9 cellular contexts compared by ENCODE assay signal in genomic region chr17:55437165-55437605, GRCh38. TPM values are rescaled to one million over a fixed set of nuclear protein-coding genes. Genes with fewer than 3 reads are reported as not detected.
DNase-seq lines count a peak whose midpoint lies in the region; ATAC-seq, FAIRE-seq and TF ChIP-seq lines count a peak whose summit lies in the region.
"Had no signal": no experiment of that assay in that cellular context is flagged by ENCODE, and none has a peak within 500 bp of the region (broad histone marks: within the 10 kb centered on the region; RNA-seq: fewer than 3 reads in every experiment).

No MANE protein-coding gene starts in this region.

- H3K27ac ChIP-seq in dorsolateral prefrontal cortex (peak overlapping the region in 3 of 59 donors; percentile 18 to 30 (median 27)), pancreas (no peak overlapping the region)

- no peaks in the 10 kb centered on the region for H3K27me3 ChIP-seq in dorsolateral prefrontal cortex
- no peaks in the 10 kb centered on the region for H3K27me3 ChIP-seq in pancreas

- H3K4me3 ChIP-seq in choroid plexus epithelial cell (ENCODE audit: low read depth, low read length) (no peak overlapping the region), dorsolateral prefrontal cortex (peak overlapping the region in 1 of 59 donors; percentile 3), pancreas (no peak overlapping the region)

- peaks cover 8 to 9% (median 9%) of the 10 kb centered on the region in 3 donors for H3K4me1 ChIP-seq in pancreas

- H3K9me3 Mint-ChIP-seq in chondrocyte (ENCODE audit: low read depth): no peaks in the 10 kb centered on the region

- intact Hi-C loops in dorsolateral prefrontal cortex (cut with DNase I) (no loop called here), pancreas (cut with DNase I) (no loop called here)

- in situ Hi-C loops in GM13977 (cut with MboI; ENCODE audit: low pct_unique_long_range_greater_than_20kb, low sequenced_read_pairs, unreplicated experiment): no loop called here

- H3K27me3 Mint-ChIP-seq in chondrocyte (ENCODE audit: low read depth): peaks cover 2% of the 10 kb centered on the region

- H3K9me3 ChIP-seq in pancreas: no peaks in the 10 kb centered on the region

- no peak for FAIRE-seq in pancreas (lab: Jason Lieb, UNC)
- FAIRE-seq: keratinocyte had no signal

- H3K36me3 Mint-ChIP-seq in chondrocyte (ENCODE audit: low read depth): no peaks in the 10 kb centered on the region

- no peak overlapping the region for H3K4me3 Mint-ChIP-seq in chondrocyte (ENCODE audit: unreplicated experiment)

- no peak overlapping the region for H3K27ac Mint-ChIP-seq in chondrocyte (ENCODE audit: unreplicated experiment)

- DNase-seq in GM13977 (ENCODE audit: low spot score) (peak; percentile 62), choroid plexus epithelial cell (ENCODE audit: low read depth) (peak; percentile 85), chondrocyte (ENCODE audit: low spot score) (no peak), inferior parietal cortex (ENCODE audit: extremely low spot score) (no peak), dorsolateral prefrontal cortex (no peak), pancreas (no peak)

- peak; percentile 68 for ATAC-seq in GM21381 (IDR thresholded peaks at IDR 0.05; ENCODE audit: unreplicated experiment)
- peak; percentile 63 for ATAC-seq in HG03342 (IDR thresholded peaks at IDR 0.05; ENCODE audit: unreplicated experiment)
- no peak for ATAC-seq in pancreas

- 55 to 58% methylated on average over 5 of the region's 5 CpGs for WGBS in pancreas, 2 donors

- TF ChIP-seq CTCF in GM13977 (IDR thresholded peaks at IDR 0.05; ENCODE audit: extremely low read depth, insufficient read depth, missing control alignments): no peak
- TF ChIP-seq CTCF in choroid plexus epithelial cell (conservative IDR thresholded peaks at IDR 0.05; ENCODE audit: low read depth, low read length): peak; percentile 27
- TF ChIP-seq CTCF in chondrocyte (IDR thresholded peaks at IDR 0.05): no peak
- peak in 1 of 56 donors; percentile 13 for TF ChIP-seq CTCF in dorsolateral prefrontal cortex (IDR thresholded peaks at IDR 0.05 in 54 of 56, conservative IDR thresholded peaks at IDR 0.05 in 2 of 56; ENCODE audit: low read depth in 1 of 56, partially characterized antibody in 56 of 56)
- no peak for TF ChIP-seq CTCF in pancreas (IDR thresholded peaks at IDR 0.05)

- H3K36me3 ChIP-seq in pancreas: no peaks in the 10 kb centered on the region

- no peaks in the 10 kb centered on the region for H3K4me1 Mint-ChIP-seq in chondrocyte (ENCODE audit: low read depth)

RNA-seq across cellular contexts. Expression of gene MMD, which starts 15.6 kb away (rescaled TPM):
- total RNA-seq in chondrocyte (7.6 to 9.4 TPM (median 8.2 TPM) in 3 replicates), dorsolateral prefrontal cortex (10 to 100 TPM; 29.5 to 73.9 (median 45.2) TPM), pancreas (1 to 10 TPM; 1.1 to 7.0 (median 3.3) TPM)
- 1 to 10 TPM; 4.4 to 5.1 TPM for polyA plus RNA-seq in pancreas

Comparison
In these comparisons a context has a peak if more than half of its experiments do, and no peak if none do; other contexts are left out.
1. DNase-seq: peak in GM13977 (single experiment) and choroid plexus epithelial cell (single experiment); none in chondrocyte (single experiment), inferior parietal cortex (single experiment), dorsolateral prefrontal cortex (0 of 10) and pancreas (0 of 6).
2. ATAC-seq: peak in GM21381 (single experiment) and HG03342 (single experiment); none in pancreas (0 of 4).